ENCODE assay signal across 9 cellular contexts in the genomic region with DNA sequence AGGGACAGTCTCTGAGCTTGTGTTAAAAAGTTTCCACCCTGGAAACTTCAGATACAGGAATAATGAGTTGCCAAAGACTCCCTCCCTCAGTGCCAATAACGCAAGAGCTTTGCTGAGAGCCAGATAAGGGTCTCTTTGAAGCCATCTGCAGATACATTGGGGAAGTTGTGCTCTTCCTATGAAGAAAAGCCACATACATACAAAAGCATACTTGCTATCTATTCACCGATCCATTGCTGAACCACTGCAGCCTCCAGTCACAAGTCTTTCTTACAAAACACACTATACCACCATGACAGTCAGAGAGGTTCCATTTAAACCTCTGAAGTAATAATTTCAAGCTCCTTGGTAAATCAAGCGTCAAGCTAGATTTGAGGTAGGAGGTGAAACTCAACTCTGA. TPM values are rescaled to one million over a fixed set of nuclear protein-coding genes. Genes with fewer than 3 reads are reported as not detected.
"Had no signal": no experiment of that assay in that cellular context is flagged by ENCODE, and none has a peak within 500 bp of the region (broad histone marks: within the 10 kb centered on the region; RNA-seq: fewer than 3 reads in every experiment).

No MANE protein-coding gene starts in this region.

- FAIRE-seq: H1, H54, HTR-8/SVneo had no signal

- H3K4me2 ChIP-seq: GM23338 had no signal

- H3K4me3 ChIP-seq: GM23338 had no signal

- ATAC-seq: GM23338 had no signal

- H2AFZ ChIP-seq: GM23338 had no signal

- DNase-seq: H9, HCEC 1CT, IMR-90, KBM-7 had no signal

RNA-seq across cellular contexts. Expression of a gene that starts 10.0 kb away (rescaled TPM):
- total RNA-seq: GM23338, H1, H9, IMR-90 had no signal

RNA-seq across cellular contexts. Expression of a gene that starts 55.3 kb away (rescaled TPM):
- total RNA-seq: GM23338, H1, H9, HT-29, IMR-90 had no signal
